In the genomic region with DNA sequence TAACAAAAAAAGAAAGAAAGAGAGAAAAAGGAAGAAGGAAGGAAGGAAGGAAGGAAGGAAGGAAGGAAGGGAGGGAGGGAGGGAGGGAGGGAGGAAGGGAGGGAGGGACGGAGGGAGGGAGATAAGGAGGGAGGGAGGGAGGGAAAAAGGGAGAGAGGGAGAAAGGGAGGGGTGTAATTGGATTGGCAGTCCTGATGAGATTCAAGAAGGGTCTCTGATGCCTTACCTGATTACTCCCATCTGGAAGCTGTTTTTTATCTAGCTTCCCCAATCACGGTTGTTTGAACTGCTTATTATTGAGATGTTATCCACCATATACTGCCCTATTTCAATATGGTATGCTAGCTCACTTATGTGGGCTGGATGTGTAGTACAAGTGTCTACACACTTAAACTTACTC, we compare ENCODE assay signal across 15 cellular contexts. TPM values are rescaled to one million over a fixed set of nuclear protein-coding genes. Genes with fewer than 3 reads are reported as not detected.
"Had no signal": no experiment of that assay in that cellular context is flagged by ENCODE, and none has a peak within 500 bp of the region (broad histone marks: within the 10 kb centered on the region; RNA-seq: fewer than 3 reads in every experiment).

No MANE protein-coding gene starts in this region.

- ATAC-seq: activated T-helper 17 cell treated with anti-CD3 and anti-CD28 coated beads, Interleukin-2, amount 50 U/mL, for 72 hours had no signal

- H3K27ac ChIP-seq: coronary artery, esophagus squamous epithelium, right atrium auricular region had no signal

- H3K36me3 ChIP-seq: esophagus squamous epithelium, right atrium auricular region had no signal

- H3K9me3 ChIP-seq: esophagus squamous epithelium, right atrium auricular region had no signal

- H3K4me1 ChIP-seq: esophagus squamous epithelium had no signal

- DNase-seq: activated CD4-positive, CD25-positive, alpha-beta regulatory T cell treated with anti-CD3 and anti-CD28 coated beads, Interleukin-2, amount 50 U/mL, for 72 hours; activated naive CD4-positive, alpha-beta T cell treated with Interleukin-2 at 50 U/mL for 16 hours; activated T-cell treated with anti-CD3 and anti-CD28 coated beads for 4 hours; esophagus squamous epithelium; mesendoderm; occipital lobe; T-helper 1 cell had no signal

- H3K27me3 ChIP-seq: esophagus squamous epithelium, right atrium auricular region had no signal

- H3K4me3 ChIP-seq: coronary artery, esophagus squamous epithelium, right atrium auricular region had no signal

RNA-seq across cellular contexts. Expression of gene GNG11, which starts 27.3 kb away (rescaled TPM):
- total RNA-seq: activated CD8-positive, alpha-beta memory T cell treated with anti-CD3 and anti-CD28 coated beads for 36 hours; activated T-helper 17 cell treated with anti-CD3 and anti-CD28 coated beads, Interleukin-2, amount 50 U/mL, for 72 hours; progenitor cell of endocrine pancreas had no signal

RNA-seq across cellular contexts. Expression of gene GNGT1, which starts 42.5 kb away (rescaled TPM):
- total RNA-seq: activated CD8-positive, alpha-beta memory T cell treated with anti-CD3 and anti-CD28 coated beads for 36 hours; activated T-helper 17 cell treated with anti-CD3 and anti-CD28 coated beads, Interleukin-2, amount 50 U/mL, for 72 hours; cardiac septum; esophagus squamous epithelium; liver; occipital lobe; progenitor cell of endocrine pancreas; right atrium auricular region; temporal lobe had no signal
- polyA plus RNA-seq: liver had no signal

RNA-seq across cellular contexts. Expression of gene TFPI2, which starts 58.3 kb away (rescaled TPM):
- total RNA-seq: activated CD8-positive, alpha-beta memory T cell treated with anti-CD3 and anti-CD28 coated beads for 36 hours had no signal
